In the genomic region with DNA sequence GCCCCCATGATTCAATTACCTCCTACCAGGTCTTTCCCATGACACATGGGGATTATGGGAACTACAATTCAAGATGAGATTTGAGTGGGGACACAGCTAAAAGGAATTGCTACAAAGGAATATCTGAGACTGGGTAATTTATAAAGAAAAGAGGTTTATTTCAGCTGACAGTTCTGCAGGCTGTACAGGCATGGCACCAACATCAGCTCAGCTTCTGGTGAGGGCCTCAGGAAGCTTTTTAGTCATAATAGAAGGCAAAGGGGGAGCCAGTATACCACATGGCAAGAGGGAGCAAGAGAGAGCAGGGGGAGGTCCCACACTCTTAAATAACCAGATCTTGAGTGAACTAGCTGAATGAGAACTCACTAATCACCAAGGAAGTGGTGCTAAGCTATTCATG, we compare ENCODE assay signal across 1 cellular context.
TF ChIP-seq lines count a peak whose summit lies in the region.

No MANE protein-coding gene starts in this region.

TF ChIP-seq in HepG2, 621 proteins besides CTCF, POLR2A, EP300 and RAD21:
- no peak for TF ChIP-seq TFDP1 (CRISPR knock-in tag; IDR thresholded peaks at IDR 0.05; ENCODE audit: borderline replicate concordance)
- peak; percentile 98 for TF ChIP-seq ZNF766 (CRISPR knock-in tag; IDR thresholded peaks at IDR 0.05; ENCODE audit: borderline replicate concordance)
- TF ChIP-seq CBX5 (CRISPR knock-in tag; IDR thresholded peaks at IDR 0.05; ENCODE audit: borderline replicate concordance): peak; percentile 48; the same call in 1 of the 2 replicates
- TF ChIP-seq ZSCAN5A (CRISPR knock-in tag; IDR thresholded peaks at IDR 0.05; ENCODE audit: borderline replicate concordance): peak; percentile 87; the same call in 1 of the 2 replicates
